Comparison of ENCODE assay signal across 19 cellular contexts in genomic region chr2:11940799-11941198, GRCh38.
"Had no signal": no experiment of that assay in that cellular context is flagged by ENCODE, and none has a peak within 500 bp of the region (broad histone marks: within the 10 kb centered on the region; RNA-seq: fewer than 3 reads in every experiment).

No MANE protein-coding gene starts in this region.

- DNase-seq: dermis blood vessel endothelial cell; dorsolateral prefrontal cortex; effector CD4-positive, alpha-beta T cell; effector memory CD4-positive, alpha-beta T cell; esophagus squamous epithelium; foreskin fibroblast; foreskin melanocyte; gastrocnemius medialis; glutamatergic neuron; head of caudate nucleus; hippocampal formation; left lung; lower lobe of right lung; mesenchymal stem cell; midbrain; naive thymus-derived CD4-positive, alpha-beta T cell had no signal

- H3K36me3 ChIP-seq: esophagus squamous epithelium, gastrocnemius medialis, heart right ventricle, left lung, lower lobe of right lung had no signal

- H3K9me3 ChIP-seq: esophagus squamous epithelium, gastrocnemius medialis, heart right ventricle, left lung, lower lobe of right lung had no signal

- ATAC-seq: esophagus mucosa; gastrocnemius medialis; left lung; lower lobe of right lung; naive thymus-derived CD4-positive, alpha-beta T cell had no signal

- H3K27ac ChIP-seq: coronary artery, dorsolateral prefrontal cortex, esophagus squamous epithelium, gastrocnemius medialis, heart right ventricle, left lung, lower lobe of right lung had no signal

- H3K4me3 ChIP-seq: coronary artery, dorsolateral prefrontal cortex, esophagus squamous epithelium, gastrocnemius medialis, heart right ventricle, left lung, lower lobe of right lung had no signal

- H3K27me3 ChIP-seq: dorsolateral prefrontal cortex, esophagus squamous epithelium, gastrocnemius medialis, heart right ventricle, left lung had no signal
